Comparison of ENCODE assay signal across 18 cellular contexts in genomic region chr2:32699151-32699550, GRCh38.
DNase-seq lines count a peak whose midpoint lies in the region; ATAC-seq, FAIRE-seq and TF ChIP-seq lines count a peak whose summit lies in the region.
"Had no signal": no experiment of that assay in that cellular context is flagged by ENCODE, and none has a peak within 500 bp of the region (broad histone marks: within the 10 kb centered on the region; RNA-seq: fewer than 3 reads in every experiment).

No MANE protein-coding gene starts in this region.

- H2BK120ac ChIP-seq in H1 (replicated peaks; ENCODE audit: low read depth, low read length): no peak overlapping the region

- H2BK12ac ChIP-seq in H1 (ENCODE audit: low read depth, low read length): no peak overlapping the region

- no peaks in the 10 kb centered on the region for H4K20me1 ChIP-seq in H1 (replicated peaks in 1 of 2; ENCODE audit: control insufficient read depth in 1 of 2, insufficient read depth in 2 of 2, low read length in 2 of 2)
- H4K20me1 ChIP-seq: BLaER1 treated with 17β-estradiol and CSF1 and Interleukin-3, amounts not matched to agents 10 nM and 100 nM had no signal

- no peaks in the 10 kb centered on the region for H3K79me1 ChIP-seq in H1 (ENCODE audit: low read depth, low read length)

- H2AK5ac ChIP-seq in H1 (ENCODE audit: low read depth, low read length): no peak overlapping the region

- H3K36me3 Mint-ChIP-seq in immature natural killer cell: peaks cover 4 to 10% (median 9%) of the 10 kb centered on the region in 3 donors

- 81% methylated on average over 1 of the region's 1 CpG; no CpG with 5 or more reads in 1 of the 2 experiments for WGBS in H1 (ENCODE audit: extremely low coverage in 1 of 2, insufficient coverage in 1 of 2, insufficient read length in 1 of 2, insufficient replicate concordance in 2 of 2, low coverage in 1 of 2, low lambda C conversion rate in 2 of 2, missing lambda C conversion rate in 1 of 2), 2 experiments

- no peak overlapping the region for H3K18ac ChIP-seq in H1 (ENCODE audit: extremely low read depth, low read length)

- no peak overlapping the region for H4K5ac ChIP-seq in H1 (ENCODE audit: insufficient read length, low read depth, low read length)

- no peak overlapping the region for H4K8ac ChIP-seq in H1 (ENCODE audit: extremely low read depth, insufficient read depth, low read length)

- H3K14ac ChIP-seq in H1 (ENCODE audit: insufficient read length): no peak overlapping the region

- no peaks in the 10 kb centered on the region for H3K9me3 Mint-ChIP-seq in immature natural killer cell
- H3K9me3 Mint-ChIP-seq: CD8-positive, alpha-beta T cell; IgD-negative memory B cell had no signal

- no peak overlapping the region for H3K56ac ChIP-seq in H1 (replicated peaks; ENCODE audit: insufficient read length, low read depth, low read length)

- H3K4me3 ChIP-seq in H7 (ENCODE audit: insufficient read depth, low read depth, low read length): no peak overlapping the region
- H3K4me3 ChIP-seq in H1 (ENCODE audit: extremely low read depth in 1 of 4, insufficient read depth in 2 of 4, low read depth in 3 of 4, low read length in 4 of 4): no peak overlapping the region
- H3K4me3 ChIP-seq: BLaER1 treated with 17β-estradiol and CSF1 and Interleukin-3, amounts not matched to agents 10 nM and 100 nM; GM12878; GM23248; HAP-1 had no signal

- no peak overlapping the region for H4K91ac ChIP-seq in H1 (replicated peaks; ENCODE audit: insufficient read length, low read length)

- H3K9ac ChIP-seq in H1 (replicated peaks in 1 of 4; ENCODE audit: extremely low read depth in 1 of 4, low read depth in 3 of 4, low read length in 3 of 4): no peak overlapping the region
- H3K9ac ChIP-seq: BLaER1 treated with 17β-estradiol and CSF1 and Interleukin-3, amounts not matched to agents 10 nM and 100 nM; GM23248 had no signal

- POLR2A ChIA-PET in H1 (lab: Charles Lee; ENCODE audit: partially characterized antibody): interaction anchor here (0.5 to 1.8 kb wide), 2 partner anchors 71 to 140 kb away, joined by 3 to 5 read pairs; partner anchors contain the start of gene TTC27

- TF ChIP-seq RAD21 in H1 (IDR thresholded peaks at IDR 0.05 in 1 of 2, conservative IDR thresholded peaks at IDR 0.05 in 1 of 2; ENCODE audit: low read depth in 2 of 2, low read length in 2 of 2): no peak

- no peak overlapping the region for H3K4ac ChIP-seq in H1 (replicated peaks; ENCODE audit: insufficient read length, low read depth, low read length)

- H2AFZ ChIP-seq in H1 (ENCODE audit: low read length): no peak overlapping the region
- H2AFZ ChIP-seq: GM23248 had no signal

- no peak overlapping the region for H3K27ac ChIP-seq in H1 (ENCODE audit: low read depth, low read length)
- H3K27ac ChIP-seq: BLaER1 treated with 17β-estradiol and CSF1 and Interleukin-3, amounts not matched to agents 10 nM and 100 nM; GM23248 had no signal

- TF ChIP-seq CTCF in H1 (IDR thresholded peaks at IDR 0.05; ENCODE audit: control extremely low read depth in 1 of 3, insufficient read depth in 1 of 3, low read depth in 1 of 3, low read length in 3 of 3): no peak

- H3K4me2 ChIP-seq in H1 (ENCODE audit: insufficient read depth in 1 of 2, low read depth in 2 of 2, low read length in 2 of 2): no peak overlapping the region
- H3K4me2 ChIP-seq: BLaER1 treated with 17β-estradiol and CSF1 and Interleukin-3, amounts not matched to agents 10 nM and 100 nM had no signal

- H3K23me2 ChIP-seq in H1 (ENCODE audit: low read depth, low read length): no peaks in the 10 kb centered on the region

- no peaks in the 10 kb centered on the region for H3K79me2 ChIP-seq in H1 (ENCODE audit: control insufficient read depth in 1 of 2, insufficient read depth in 2 of 2, low read length in 2 of 2)

- H2BK20ac ChIP-seq in H1 (ENCODE audit: low read length): no peak overlapping the region

- no peak overlapping the region for H3K4me3 Mint-ChIP-seq in immature natural killer cell
- H3K4me3 Mint-ChIP-seq: B cell; CD8-positive, alpha-beta T cell; IgD-negative memory B cell had no signal

- H3K9me3 ChIP-seq in H1 (ENCODE audit: insufficient read depth in 2 of 2, low read depth in 1 of 2, low read length in 1 of 2): no peaks in the 10 kb centered on the region
- H3K9me3 ChIP-seq: BLaER1 treated with 17β-estradiol and CSF1 and Interleukin-3, amounts not matched to agents 10 nM and 100 nM; HAP-1 had no signal

- peak; percentile 51 for DNase-seq in H7
- no peak for DNase-seq in H1 (ENCODE audit: low read depth in 1 of 2, low spot score in 2 of 2)
- DNase-seq in iPS-NIHi11 (ENCODE audit: low spot score): peak; percentile 16
- no peak for DNase-seq in immature natural killer cell
- DNase-seq: CD8-positive, alpha-beta T cell; DMS 273 treated with DMSO at 0.1 percent for 48 hours; DMS53; DND-41; EL; GM23248 had no signal

- no peak overlapping the region for H2BK5ac ChIP-seq in H1 (ENCODE audit: low read depth, low read length)

- ATAC-seq in GM19035 (IDR thresholded peaks at IDR 0.05; ENCODE audit: unreplicated experiment) (no peak), GM19023 (IDR thresholded peaks at IDR 0.05; ENCODE audit: unreplicated experiment) (no peak)
- ATAC-seq: CD8-positive, alpha-beta T cell; GM12878; HepG2 had no signal

- H3K36me3 ChIP-seq in H7 (replicated peaks; ENCODE audit: control insufficient read depth, insufficient read depth, low read length): no peaks in the 10 kb centered on the region
- no peaks in the 10 kb centered on the region; a peak in 1 of 8 replicates for H3K36me3 ChIP-seq in H1 (ENCODE audit: control insufficient read depth in 2 of 4, insufficient read depth in 4 of 4, low read length in 3 of 4)

- CTCF ChIA-PET in H1 (lab: Charles Lee; ENCODE audit: partially characterized antibody): interaction anchor here (1.6 kb wide), 1 partner anchor 24 kb away, joined by 4 read pairs; no protein-coding TSS in a partner anchor

- H3K4me1 ChIP-seq in H1 (replicated peaks in 1 of 4; ENCODE audit: control insufficient read depth in 3 of 4, insufficient read depth in 4 of 4, low read length in 3 of 4): no peaks in the 10 kb centered on the region
- H3K4me1 ChIP-seq: BLaER1 treated with 17β-estradiol and CSF1 and Interleukin-3, amounts not matched to agents 10 nM and 100 nM; HAP-1 had no signal

- no peak overlapping the region for H3K27ac Mint-ChIP-seq in immature natural killer cell
- H3K27ac Mint-ChIP-seq: B cell; CD8-positive, alpha-beta T cell; IgD-negative memory B cell had no signal

- H3K4me1 Mint-ChIP-seq in immature natural killer cell: peaks cover 0 to 17% of the 10 kb centered on the region in 2 donors
- H3K4me1 Mint-ChIP-seq: B cell had no signal

- no peak for FAIRE-seq in H1 (lab: Jason Lieb, UNC)
- FAIRE-seq: GM12878, HepG2 had no signal

- TF ChIP-seq POLR2A in H1 (IDR thresholded peaks at IDR 0.05; ENCODE audit: control extremely low read depth in 1 of 2, low read depth in 2 of 2, low read length in 2 of 2): no peak

- no peaks in the 10 kb centered on the region for H3K27me3 ChIP-seq in H7 (ENCODE audit: control insufficient read depth, insufficient read depth, low read length)
- H3K27me3 ChIP-seq in H1 (replicated peaks in 1 of 4; ENCODE audit: control insufficient read depth in 3 of 4, extremely low read depth in 1 of 4, insufficient read depth in 3 of 4, low read length in 3 of 4): no peaks in the 10 kb centered on the region
- H3K27me3 ChIP-seq: BLaER1 treated with 17β-estradiol and CSF1 and Interleukin-3, amounts not matched to agents 10 nM and 100 nM had no signal

- H3K23ac ChIP-seq in H1 (ENCODE audit: insufficient read length): no peak overlapping the region

- no peak for TF ChIP-seq EP300 in H1 (IDR thresholded peaks at IDR 0.05; ENCODE audit: borderline replicate concordance in 1 of 2, low read depth in 2 of 2, low read length in 2 of 2)

- H3K27me3 Mint-ChIP-seq in immature natural killer cell (ENCODE audit: low read depth in 3 of 3): no peaks in the 10 kb centered on the region
- H3K27me3 Mint-ChIP-seq: B cell, IgD-negative memory B cell had no signal

- no peak overlapping the region for H2BK15ac ChIP-seq in H1 (ENCODE audit: low read length)

TF ChIP-seq in H1, 55 proteins besides CTCF, POLR2A, EP300 and RAD21:
- TF ChIP-seq ATF2 (IDR thresholded peaks at IDR 0.05; ENCODE audit: low read length): no peak
- no peak for TF ChIP-seq TEAD4 (IDR thresholded peaks at IDR 0.05; ENCODE audit: low read depth, low read length)
- 0 out of 2 replicates have a peak, but pooled peaks have one; percentile 54 for TF ChIP-seq TCF12 (IDR thresholded peaks at IDR 0.05; ENCODE audit: low read depth, low read length)
- TF ChIP-seq RBBP5 (IDR thresholded peaks at IDR 0.05; ENCODE audit: borderline replicate concordance, low read depth, low read length): no peak
- TF ChIP-seq HDAC2 (IDR thresholded peaks at IDR 0.05; ENCODE audit: borderline replicate concordance in 1 of 2, low read depth in 2 of 2, low read length in 2 of 2): no peak

Comparison
In these comparisons a context has a peak if more than half of its experiments do, and no peak if none do; other contexts are left out.
1. DNase-seq: peak in H7 (single experiment) and iPS-NIHi11 (single experiment); none in H1 (0 of 2) and immature natural killer cell (0 of 3).